Comparison of ENCODE assay signal across 16 cellular contexts in genomic region chr10:5596611-5597341, GRCh38.
A peak's percentile ranks its signal among the peaks of the same experiment; 100 is the strongest.
DNase-seq lines count a peak whose midpoint lies in the region; ATAC-seq, FAIRE-seq and TF ChIP-seq lines count a peak whose summit lies in the region.
"Had no signal": no experiment of that assay in that cellular context is flagged by ENCODE, and none has a peak within 500 bp of the region (broad histone marks: within the 10 kb centered on the region; RNA-seq: fewer than 3 reads in every experiment).

No MANE protein-coding gene starts in this region.

- H3K9ac ChIP-seq in smooth muscle cell (ENCODE audit: low read depth): peak overlapping the region; percentile 69

- ATAC-seq in foreskin keratinocyte: peak; percentile 41
- ATAC-seq in HG02884 (IDR thresholded peaks at IDR 0.05; ENCODE audit: unreplicated experiment): no peak
- ATAC-seq: CD8-positive, alpha-beta T cell had no signal

- DNase-seq in EL (peak; percentile 76), SJCRH30 (no peak), foreskin keratinocyte (peak in 1 of 2 donors; percentile 75), smooth muscle cell (lab: John Stamatoyannopoulos, UW; ENCODE audit: unreplicated experiment) (no peak), WERI-Rb-1 (no peak), GM12891 (ENCODE audit: insufficient read length, low spot score) (no peak), endothelial cell (ENCODE audit: low spot score) (no peak)
- DNase-seq: activated naive CD4-positive, alpha-beta T cell treated with anti-CD3 and anti-CD28 coated beads, Interleukin-2, amount 10 ng/mL, durations not matched to agents 7 days and 5 days; CD8-positive, alpha-beta T cell; effector CD8-positive, alpha-beta T cell; GF-D8; NCI-H2227 treated with DMSO at 0.1 percent for 48 hours; T-cell had no signal

- H3K4me3 Mint-ChIP-seq in endothelial cell (ENCODE audit: unreplicated experiment): no peak overlapping the region
- H3K4me3 Mint-ChIP-seq: activated naive CD4-positive, alpha-beta T cell treated with anti-CD3 and anti-CD28 coated beads, Interleukin-2, amount 10 ng/mL, durations not matched to agents 7 days and 5 days; CD8-positive, alpha-beta T cell; T-cell had no signal

- no peak for FAIRE-seq in GM12891 (lab: Jason Lieb, UNC)

- H3K27ac ChIP-seq in SJCRH30: peak overlapping the region; percentile 50
- H3K27ac ChIP-seq in foreskin keratinocyte: peak overlapping the region; percentile 76
- H3K27ac ChIP-seq in smooth muscle cell (ENCODE audit: low read depth): peak overlapping the region; percentile 97
- no peak overlapping the region for H3K27ac ChIP-seq in WERI-Rb-1
- H3K27ac ChIP-seq: cardiac muscle cell had no signal

- no peak overlapping the region for H3K27ac Mint-ChIP-seq in endothelial cell (ENCODE audit: unreplicated experiment)
- H3K27ac Mint-ChIP-seq: activated naive CD4-positive, alpha-beta T cell treated with anti-CD3 and anti-CD28 coated beads, Interleukin-2, amount 10 ng/mL, durations not matched to agents 7 days and 5 days; CD8-positive, alpha-beta T cell; progenitor cell of endocrine pancreas; T-cell had no signal

- H2AFZ ChIP-seq in smooth muscle cell (ENCODE audit: low read depth): no peak overlapping the region

- H3K27me3 ChIP-seq in SJCRH30 (no peaks in the 10 kb centered on the region), foreskin keratinocyte (no peaks in the 10 kb centered on the region), smooth muscle cell (ENCODE audit: low read depth) (no peaks in the 10 kb centered on the region), WERI-Rb-1 (ENCODE audit: insufficient read depth, low read depth, severe bottlenecking) (no peaks in the 10 kb centered on the region)
- H3K27me3 ChIP-seq: cardiac muscle cell had no signal

- TF ChIP-seq POLR2A in GM12891 (IDR thresholded peaks at IDR 0.05; ENCODE audit: low read depth, low read length): no peak

- no peaks in the 10 kb centered on the region for H3K36me3 Mint-ChIP-seq in endothelial cell (ENCODE audit: low read depth, unreplicated experiment)
- H3K36me3 Mint-ChIP-seq: activated naive CD4-positive, alpha-beta T cell treated with anti-CD3 and anti-CD28 coated beads, Interleukin-2, amount 10 ng/mL, durations not matched to agents 7 days and 5 days; CD8-positive, alpha-beta T cell; T-cell had no signal

- H3K79me2 ChIP-seq in smooth muscle cell (ENCODE audit: low read depth): no peaks in the 10 kb centered on the region

- no peaks in the 10 kb centered on the region for H4K20me1 ChIP-seq in smooth muscle cell (ENCODE audit: low read depth)

- TF ChIP-seq CTCF in foreskin keratinocyte (conservative IDR thresholded peaks at IDR 0.05): peak; percentile 15
- TF ChIP-seq CTCF in smooth muscle cell (IDR thresholded peaks at IDR 0.05; ENCODE audit: borderline replicate concordance, insufficient read depth, poor library complexity, severe bottlenecking): no peak
- TF ChIP-seq CTCF in WERI-Rb-1 (IDR thresholded peaks at IDR 0.05; ENCODE audit: low read depth, low read length): no peak
- TF ChIP-seq CTCF in endothelial cell (IDR thresholded peaks at IDR 0.05; ENCODE audit: unreplicated experiment): no peak

- 68% methylated on average over 20 of the region's 26 CpGs for WGBS in smooth muscle cell (ENCODE audit: low lambda C conversion rate)

- peak overlapping the region; percentile 76 for H3K4me2 ChIP-seq in smooth muscle cell

- no peak overlapping the region for H3K4me3 ChIP-seq in SJCRH30
- H3K4me3 ChIP-seq in smooth muscle cell: no peak overlapping the region
- H3K4me3 ChIP-seq in WERI-Rb-1 (ENCODE audit: low read depth, low read length): no peak overlapping the region
- H3K4me3 ChIP-seq: cardiac muscle cell had no signal

- peaks cover 51% of the 10 kb centered on the region for H3K4me1 ChIP-seq in SJCRH30
- H3K4me1 ChIP-seq in foreskin keratinocyte: peaks cover 29% of the 10 kb centered on the region
- H3K4me1 ChIP-seq in smooth muscle cell (ENCODE audit: low read depth): peaks cover 25% of the 10 kb centered on the region

- H3K9me3 Mint-ChIP-seq in endothelial cell (ENCODE audit: unreplicated experiment): no peaks in the 10 kb centered on the region
- H3K9me3 Mint-ChIP-seq: activated naive CD4-positive, alpha-beta T cell treated with anti-CD3 and anti-CD28 coated beads, Interleukin-2, amount 10 ng/mL, durations not matched to agents 7 days and 5 days; CD8-positive, alpha-beta T cell; T-cell had no signal

- H3K27me3 Mint-ChIP-seq in endothelial cell (ENCODE audit: unreplicated experiment): peaks cover 16% of the 10 kb centered on the region

- H3K4me1 Mint-ChIP-seq in endothelial cell (ENCODE audit: unreplicated experiment): peaks cover 66% of the 10 kb centered on the region
- H3K4me1 Mint-ChIP-seq: activated naive CD4-positive, alpha-beta T cell treated with anti-CD3 and anti-CD28 coated beads, Interleukin-2, amount 10 ng/mL, durations not matched to agents 7 days and 5 days had no signal

- no peaks in the 10 kb centered on the region for H3K36me3 ChIP-seq in SJCRH30
- no peaks in the 10 kb centered on the region for H3K36me3 ChIP-seq in smooth muscle cell (ENCODE audit: low read depth)
- H3K36me3 ChIP-seq in WERI-Rb-1: no peaks in the 10 kb centered on the region
- H3K36me3 ChIP-seq: cardiac muscle cell had no signal

- H3K9me3 ChIP-seq in SJCRH30 (replicated peaks): no peaks in the 10 kb centered on the region
- H3K9me3 ChIP-seq in smooth muscle cell (replicated peaks; ENCODE audit: low read depth): no peaks in the 10 kb centered on the region
- no peaks in the 10 kb centered on the region for H3K9me3 ChIP-seq in WERI-Rb-1 (ENCODE audit: severe bottlenecking)

- H3F3A ChIP-seq in smooth muscle cell (ENCODE audit: low read depth): peaks cover 28% of the 10 kb centered on the region

TF ChIP-seq in GM12891, 5 proteins besides CTCF, POLR2A, EP300 and RAD21:
- no peak for TF ChIP-seq PAX5 (IDR thresholded peaks at IDR 0.05; ENCODE audit: insufficient read depth, low read length, severe bottlenecking)
- TF ChIP-seq POLR2AphosphoS5 (IDR thresholded peaks at IDR 0.05; ENCODE audit: low read depth, low read length): no peak
- TF ChIP-seq POU2F2 (IDR thresholded peaks at IDR 0.05; ENCODE audit: low read depth, low read length): no peak
- TF ChIP-seq TAF1 (IDR thresholded peaks at IDR 0.05; ENCODE audit: low read depth, low read length): no peak
- no peak for TF ChIP-seq SPI1 (IDR thresholded peaks at IDR 0.05; ENCODE audit: low read depth, low read length)
